ENCODE assay signal across 8 cellular contexts in genomic region chr1:15799928-15800835, GRCh38. TPM values are rescaled to one million over a fixed set of nuclear protein-coding genes. Genes with fewer than 3 reads are reported as not detected.
DNase-seq lines count a peak whose midpoint lies in the region; FAIRE-seq and TF ChIP-seq lines count a peak whose summit lies in the region.

No MANE protein-coding gene starts in this region.

- H3K9ac ChIP-seq in BLaER1 treated with 17β-estradiol and CSF1 and Interleukin-3, amounts not matched to agents 10 nM and 100 nM: peak overlapping the region in 2 of 11 experiments; percentile 2 to 26; a peak in 3 of 22 replicates

- H3K27me3 ChIP-seq in BLaER1 treated with 17β-estradiol and CSF1 and Interleukin-3, amounts not matched to agents 10 nM and 100 nM: peaks cover 0 to 18% (median 0%) of the 10 kb centered on the region in 11 experiments; a peak in 4 of 22 replicates
- H3K27me3 ChIP-seq in muscle layer of duodenum (ENCODE audit: low read depth, low read length): no peaks in the 10 kb centered on the region

- no peaks in the 10 kb centered on the region for H3K9me3 ChIP-seq in BLaER1 treated with 17β-estradiol and CSF1 and Interleukin-3, amounts not matched to agents 10 nM and 100 nM (replicated peaks in 1 of 11)
- H3K9me3 ChIP-seq in muscle layer of duodenum (ENCODE audit: control insufficient read depth in 1 of 2, low read length in 2 of 2): no peaks in the 10 kb centered on the region

- peak; percentile 98 for DNase-seq in NCI-H226
- DNase-seq in dermis blood vessel endothelial cell: peak; percentile 42
- DNase-seq in activated T-cell treated with anti-CD3 and anti-CD28 coated beads, Interleukin-2, amount 50 U/mL, for 48 hours: no peak
- DNase-seq in GM19238 (ENCODE audit: insufficient read length, low spot score): no peak
- DNase-seq in D721Med (ENCODE audit: insufficient read length, low spot score): no peak
- DNase-seq in activated gamma-delta T cell (lab: John Stamatoyannopoulos, UW): no peak

- no peak for TF ChIP-seq CTCF in D721Med (IDR thresholded peaks at IDR 0.05; ENCODE audit: insufficient read depth, missing control alignments)

- H3K36me3 ChIP-seq in BLaER1 treated with 17β-estradiol and CSF1 and Interleukin-3, amounts not matched to agents 10 nM and 100 nM: no peaks in the 10 kb centered on the region
- no peaks in the 10 kb centered on the region for H3K36me3 ChIP-seq in muscle layer of duodenum (ENCODE audit: control insufficient read depth in 1 of 2, insufficient read depth in 2 of 2, low read length in 2 of 2)

- H3K4me1 ChIP-seq in BLaER1 treated with 17β-estradiol and CSF1 and Interleukin-3, amounts not matched to agents 10 nM and 100 nM: peaks cover 31 to 41% (median 32%) of the 10 kb centered on the region in 10 experiments
- H3K4me1 ChIP-seq in muscle layer of duodenum (ENCODE audit: control insufficient read depth in 1 of 2, insufficient read depth in 2 of 2, low read length in 2 of 2): peaks cover 23 to 24% of the 10 kb centered on the region in 2 donors

- FAIRE-seq in D721Med (lab: Jason Lieb, UNC): no peak

- no peak overlapping the region for H3K4me3 ChIP-seq in BLaER1 treated with 17β-estradiol and CSF1 and Interleukin-3, amounts not matched to agents 10 nM and 100 nM
- no peak overlapping the region for H3K4me3 ChIP-seq in muscle layer of duodenum (ENCODE audit: low read depth in 1 of 2, low read length in 2 of 2)

- H4K20me1 ChIP-seq in BLaER1 treated with 17β-estradiol and CSF1 and Interleukin-3, amounts not matched to agents 10 nM and 100 nM: peaks cover 0 to 27% (median 0%) of the 10 kb centered on the region in 11 experiments; a peak in 5 of 22 replicates

- H3K4me2 ChIP-seq in BLaER1 treated with 17β-estradiol and CSF1 and Interleukin-3, amounts not matched to agents 10 nM and 100 nM: peak overlapping the region; percentile 48 to 85 (median 68)

- H3K27ac ChIP-seq in BLaER1 treated with 17β-estradiol and CSF1 and Interleukin-3, amounts not matched to agents 10 nM and 100 nM: 0 out of 22 replicates have a peak overlapping the region, but pooled peaks of 1 of the 11 experiments have one; percentile 12
- peak overlapping the region; percentile 63 for H3K27ac ChIP-seq in muscle layer of duodenum (ENCODE audit: low read length)

RNA-seq across cellular contexts. Expression of gene UQCRHL, which starts 7.3 kb away (rescaled TPM):
- 2.1 and 3.4 TPM in 2 replicates for total RNA-seq in dermis blood vessel endothelial cell

RNA-seq across cellular contexts. Expression of gene FBLIM1, which starts 41.6 kb away (rescaled TPM):
- 195 and 296 TPM in 2 replicates for total RNA-seq in dermis blood vessel endothelial cell

RNA-seq across cellular contexts. Expression of gene SPEN, which starts 47.3 kb away (rescaled TPM):
- 22.0 and 28.1 TPM in 2 replicates for total RNA-seq in dermis blood vessel endothelial cell

RNA-seq across cellular contexts. Expression of gene TMEM82, which starts 57.9 kb away (rescaled TPM):
- not detected in 2 replicates for total RNA-seq in dermis blood vessel endothelial cell

Comparison
In these comparisons a context has a peak if more than half of its experiments do, and no peak if none do; other contexts are left out.
1. DNase-seq: peak in NCI-H226 (single experiment) and dermis blood vessel endothelial cell (single experiment); none in activated T-cell treated with anti-CD3 and anti-CD28 coated beads, Interleukin-2, amount 50 U/mL, for 48 hours (0 of 2), GM19238 (single experiment), D721Med (single experiment) and activated gamma-delta T cell (single experiment).